ENCODE assay signal across 8 cellular contexts in the genomic region with DNA sequence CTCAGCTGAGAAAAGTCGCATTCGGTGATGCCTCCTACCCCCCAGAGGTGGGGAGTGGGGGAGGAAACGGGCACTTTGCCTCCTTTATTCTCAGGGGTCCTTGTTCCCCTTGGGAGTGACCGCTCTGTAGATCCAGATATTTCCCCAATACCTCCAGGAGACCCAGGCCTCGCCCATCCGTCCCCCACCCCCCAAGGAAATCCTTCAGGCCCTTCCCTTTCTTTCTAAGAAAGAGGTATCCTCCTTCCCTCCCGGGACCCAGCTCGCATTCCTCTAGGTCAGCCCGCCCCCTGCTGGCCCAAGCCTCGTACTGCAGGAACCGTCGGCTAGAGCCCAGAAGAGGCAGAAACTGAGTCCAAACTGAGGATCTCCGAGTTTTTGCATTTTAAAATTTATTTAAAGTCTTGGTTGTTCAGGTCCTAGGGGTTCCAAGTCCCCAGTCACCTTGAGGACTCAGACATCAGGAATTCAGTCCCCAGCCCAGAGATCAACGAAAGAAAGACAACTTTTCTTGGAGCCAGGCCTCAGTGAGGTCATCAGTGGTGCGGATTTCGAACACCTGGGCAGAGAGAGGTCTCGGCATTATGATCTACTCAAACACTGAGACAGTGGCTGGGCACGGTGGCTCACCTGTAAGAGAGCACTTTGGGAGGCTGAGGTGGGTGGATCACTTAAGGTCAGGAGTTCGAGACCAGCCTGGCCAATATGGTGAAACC. TPM values are rescaled to one million over a fixed set of nuclear protein-coding genes. Genes with fewer than 3 reads are reported as not detected.
DNase-seq lines count a peak whose midpoint lies in the region; ATAC-seq, FAIRE-seq and TF ChIP-seq lines count a peak whose summit lies in the region.

No MANE protein-coding gene starts in this region.

- TF ChIP-seq CTCF in A549 (IDR thresholded peaks at IDR 0.05) = peak; percentile 100
- TF ChIP-seq CTCF in GM13976 (IDR thresholded peaks at IDR 0.05; ENCODE audit: borderline replicate concordance, control extremely low read depth, extremely low read depth, insufficient read depth, missing control alignments) = peak; percentile 91
- peak; percentile 96 for TF ChIP-seq CTCF in chondrocyte (IDR thresholded peaks at IDR 0.05)
- peak; percentile 95 to 97 for TF ChIP-seq CTCF in left lung (IDR thresholded peaks at IDR 0.05)

- no peaks in the 10 kb centered on the region for H3K27me3 ChIP-seq in left lung

- DNase-seq in A549 (ENCODE audit: low read depth in 1 of 2, low spot score in 1 of 2) = peak; percentile 83 to 97
- DNase-seq in GM13976 (ENCODE audit: low spot score) = peak; percentile 78
- peak; percentile 96 for DNase-seq in NCI-H2227 treated with DMSO at 0.1 percent for 48 hours (lab: John Stamatoyannopoulos, UW)
- peak; percentile 95 for DNase-seq in activated CD4-positive, alpha-beta T cell treated with anti-CD3 and anti-CD28 coated beads, Interleukin-2, amount 10 ng/mL, durations not matched to agents 24 days and 14 days
- no peak for DNase-seq in chondrocyte (ENCODE audit: low spot score)
- DNase-seq in left lung = peak; percentile 78 to 96
- DNase-seq in stimulated activated CD4-positive, alpha-beta T cell treated with anti-CD3 and anti-CD28 coated beads, Interleukin-4, amount 100 ng/mL, for 4 hours = peak; percentile 74 to 81

- H3K4me3 Mint-ChIP-seq in activated CD4-positive, alpha-beta T cell treated with anti-CD3 and anti-CD28 coated beads, Interleukin-2, amount 10 ng/mL, durations not matched to agents 24 days and 14 days = no peak overlapping the region
- H3K4me3 Mint-ChIP-seq in chondrocyte (ENCODE audit: unreplicated experiment) = no peak overlapping the region

- H3K36me3 ChIP-seq in left lung = peaks cover 0 to 49% of the 10 kb centered on the region in 2 donors

- 29% methylated on average over 19 of the region's 19 CpGs for WGBS in A549 (ENCODE audit: missing lambda C conversion rate)

- CTCF ChIA-PET in A549 (lab: Yijun Ruan, JAX) = interaction anchor here (0.6 to 12.2 kb wide), 89 partner anchors 11 to 926 kb away, joined by 3 to 133 read pairs (median 5); a partner anchor contains a TSS

- in situ Hi-C loops in GM13976 (cut with MboI; ENCODE audit: low sequenced_read_pairs, unreplicated experiment) = no loop called here

- peak; percentile 100 for TF ChIP-seq RAD21 in A549 (conservative IDR thresholded peaks at IDR 0.05 in 1 of 2, IDR thresholded peaks at IDR 0.05 in 1 of 2)

- H3K27ac ChIP-seq in A549 (peak overlapping the region in 1 of 2 experiments; percentile 19; a peak in 2 of 6 replicates), left lung (no peak overlapping the region)

- peak overlapping the region; percentile 45 for H3K27ac Mint-ChIP-seq in activated CD4-positive, alpha-beta T cell treated with anti-CD3 and anti-CD28 coated beads, Interleukin-2, amount 10 ng/mL, durations not matched to agents 24 days and 14 days
- H3K27ac Mint-ChIP-seq in chondrocyte (ENCODE audit: unreplicated experiment) = no peak overlapping the region

- no peak for TF ChIP-seq EP300 in A549 (IDR thresholded peaks at IDR 0.05)

- no peaks in the 10 kb centered on the region for H3K27me3 Mint-ChIP-seq in activated CD4-positive, alpha-beta T cell treated with anti-CD3 and anti-CD28 coated beads, Interleukin-2, amount 10 ng/mL, durations not matched to agents 24 days and 14 days
- H3K27me3 Mint-ChIP-seq in chondrocyte (ENCODE audit: low read depth) = peaks cover 7% of the 10 kb centered on the region

- no peaks in the 10 kb centered on the region for H3K9me3 Mint-ChIP-seq in activated CD4-positive, alpha-beta T cell treated with anti-CD3 and anti-CD28 coated beads, Interleukin-2, amount 10 ng/mL, durations not matched to agents 24 days and 14 days
- H3K9me3 Mint-ChIP-seq in chondrocyte (ENCODE audit: low read depth) = no peaks in the 10 kb centered on the region

- peak; percentile 98 for FAIRE-seq in A549 (lab: Jason Lieb, UNC)

- H3K4me1 Mint-ChIP-seq in activated CD4-positive, alpha-beta T cell treated with anti-CD3 and anti-CD28 coated beads, Interleukin-2, amount 10 ng/mL, durations not matched to agents 24 days and 14 days = peaks cover 28% of the 10 kb centered on the region
- no peaks in the 10 kb centered on the region for H3K4me1 Mint-ChIP-seq in chondrocyte (ENCODE audit: low read depth)

- H3K4me2 ChIP-seq in A549 = no peak overlapping the region; the same call in 2 of the 3 replicates

- H3K9me3 ChIP-seq in A549 (no peaks in the 10 kb centered on the region), left lung (no peaks in the 10 kb centered on the region)

- H3K36me3 Mint-ChIP-seq in activated CD4-positive, alpha-beta T cell treated with anti-CD3 and anti-CD28 coated beads, Interleukin-2, amount 10 ng/mL, durations not matched to agents 24 days and 14 days (ENCODE audit: low read depth) = peaks cover 40% of the 10 kb centered on the region
- H3K36me3 Mint-ChIP-seq in chondrocyte (ENCODE audit: low read depth) = no peaks in the 10 kb centered on the region

- H3K4me3 ChIP-seq in A549 (no peak overlapping the region), left lung (no peak overlapping the region)

- intact Hi-C loops in activated CD4-positive, alpha-beta T cell treated with anti-CD3 and anti-CD28 coated beads, Interleukin-2, amount 10 ng/mL, durations not matched to agents 24 days and 14 days (cut with micrococcal nuclease) = loop anchor here (1.0 kb wide), 2 partner anchors 116 to 206 kb away; no protein-coding TSS in a partner anchor
- intact Hi-C loops in left lung (cut with DNase I) = loop anchor here in 1 of 2 donors (5.0 kb wide), 1 partner anchor 206 kb away; no protein-coding TSS in a partner anchor

- peak; percentile 74 to 83 for ATAC-seq in A549
- peak; percentile 98 for ATAC-seq in left lung
- no peak for ATAC-seq in GM21390 (IDR thresholded peaks at IDR 0.05; ENCODE audit: unreplicated experiment)

- H3K4me1 ChIP-seq in A549 (peaks cover 10% of the 10 kb centered on the region; the same call in 1 of the 3 replicates), left lung (peaks cover 0 to 65% of the 10 kb centered on the region in 2 donors)

- no peak for TF ChIP-seq POLR2A in A549 (IDR thresholded peaks at IDR 0.05; ENCODE audit: low read length)

- POLR2A ChIA-PET in A549 (lab: Yijun Ruan, JAX) = interaction anchor here (0.8 to 1.3 kb wide), 4 partner anchors 14 to 366 kb away, joined by 3 to 5 read pairs (median 4); a partner anchor contains a TSS

TF ChIP-seq in A549, 52 proteins besides CTCF, POLR2A, EP300 and RAD21 (continues in another document):
- TF ChIP-seq NFE2L2 (conservative IDR thresholded peaks at IDR 0.05; ENCODE audit: low read length) (no peak), ZNF302 (CRISPR knock-in tag; IDR thresholded peaks at IDR 0.05) (no peak), MAZ (IDR thresholded peaks at IDR 0.05; ENCODE audit: borderline replicate concordance, low read depth, low read length) (0 out of 2 replicates have a peak, but pooled peaks have one; percentile 43)

RNA-seq across cellular contexts. Expression of a gene that starts 7.5 kb away (rescaled TPM):
- polyA plus RNA-seq in A549 (2011; rRNA removed) (1.1 and 1.6 TPM in 2 replicates), A549 (2017; fragmentation: RNase III; extraction: RNeasy Plus Mini Kit Qiagen cat#74134 plus additional on column Dnase treatment) (7.9 to 9.1 TPM (median 8.7 TPM) in 3 replicates)
- polyA plus RNA-seq in A549 (2012; cell fraction: cytosol; rRNA removed) = 7.2 and 11.0 TPM in 2 replicates
- 12.3 and 15.7 TPM in 2 replicates for polyA plus RNA-seq in A549 (2012; cell fraction: nucleus; rRNA removed)
- polyA minus RNA-seq in A549 (2011; rRNA and poly(A)+ RNA removed) = 1.2 and 2.0 TPM in 2 replicates
- total RNA-seq in activated CD4-positive, alpha-beta T cell treated with anti-CD3 and anti-CD28 coated beads, Interleukin-2, amount 10 ng/mL, durations not matched to agents 24 days and 14 days = 5.0 and 5.2 TPM in 2 replicates
- total RNA-seq in chondrocyte (1.7 to 2.0 TPM (median 1.7 TPM) in 3 replicates), left lung (1 to 10 TPM; 1.0 to 2.3 TPM)

RNA-seq across cellular contexts. Expression of a gene that starts 7.7 kb away (rescaled TPM):
- 0.37 TPM in 1 of 2 replicates, not detected in the other for polyA plus RNA-seq in A549 (2011; rRNA removed)
- polyA plus RNA-seq in A549 (2012; cell fraction: cytosol; rRNA removed) = 0.08 and 0.12 TPM in 2 replicates
- not detected in 2 replicates for polyA plus RNA-seq in A549 (2012; cell fraction: nucleus; rRNA removed)
- polyA plus RNA-seq in A549 (2017; fragmentation: RNase III; extraction: RNeasy Plus Mini Kit Qiagen cat#74134 plus additional on column Dnase treatment) = 0.47 TPM in 1 of 3 replicates, not detected in the others
- polyA minus RNA-seq in A549 (2011; rRNA and poly(A)+ RNA removed) = not detected in 2 replicates
- total RNA-seq in activated CD4-positive, alpha-beta T cell treated with anti-CD3 and anti-CD28 coated beads, Interleukin-2, amount 10 ng/mL, durations not matched to agents 24 days and 14 days = 328 and 330 TPM in 2 replicates
- not detected in 3 replicates for total RNA-seq in chondrocyte
- total RNA-seq in left lung = 100 to 1,000 TPM in 1 of 2 donors, 10 to 100 TPM in 1; 53.8 to 136 TPM

RNA-seq across cellular contexts. Expression of a gene that starts 14.1 kb away (rescaled TPM):
- 82.1 and 101 TPM in 2 replicates for polyA plus RNA-seq in A549 (2011; rRNA removed)
- 180 and 241 TPM in 2 replicates for polyA plus RNA-seq in A549 (2012; cell fraction: cytosol; rRNA removed)
- polyA plus RNA-seq in A549 (2012; cell fraction: nucleus; rRNA removed) = 350 and 382 TPM in 2 replicates
- polyA plus RNA-seq in A549 (2017; fragmentation: RNase III; extraction: RNeasy Plus Mini Kit Qiagen cat#74134 plus additional on column Dnase treatment) = 113 to 118 TPM (median 116 TPM) in 3 replicates
- polyA minus RNA-seq in A549 (2011; rRNA and poly(A)+ RNA removed) = 102 and 120 TPM in 2 replicates
- 68.9 and 71.4 TPM in 2 replicates for total RNA-seq in activated CD4-positive, alpha-beta T cell treated with anti-CD3 and anti-CD28 coated beads, Interleukin-2, amount 10 ng/mL, durations not matched to agents 24 days and 14 days
- 77.3 to 82.9 TPM (median 81.1 TPM) in 3 replicates for total RNA-seq in chondrocyte
- total RNA-seq in left lung = 10 to 100 TPM; 74.1 to 77.0 TPM

RNA-seq across cellular contexts. Expression of a gene that starts 31.9 kb away (rescaled TPM):
- polyA plus RNA-seq in A549 (2011; rRNA removed) (not detected in 2 replicates), A549 (2017; fragmentation: RNase III; extraction: RNeasy Plus Mini Kit Qiagen cat#74134 plus additional on column Dnase treatment) (not detected in 3 replicates)
- polyA plus RNA-seq in A549 (2012; cell fraction: cytosol; rRNA removed) = not detected in 2 replicates
- not detected in 2 replicates for polyA plus RNA-seq in A549 (2012; cell fraction: nucleus; rRNA removed)
- polyA minus RNA-seq in A549 (2011; rRNA and poly(A)+ RNA removed) = not detected in 2 replicates
- total RNA-seq in activated CD4-positive, alpha-beta T cell treated with anti-CD3 and anti-CD28 coated beads, Interleukin-2, amount 10 ng/mL, durations not matched to agents 24 days and 14 days = not detected in 2 replicates
- total RNA-seq in chondrocyte (not detected in 3 replicates), left lung (not detected)

RNA-seq across cellular contexts. Expression of a gene that starts 60.0 kb away (rescaled TPM):
- polyA plus RNA-seq in A549 (2011; rRNA removed) (not detected in 2 replicates), A549 (2017; fragmentation: RNase III; extraction: RNeasy Plus Mini Kit Qiagen cat#74134 plus additional on column Dnase treatment) (not detected in 3 replicates)
- polyA plus RNA-seq in A549 (2012; cell fraction: cytosol; rRNA removed) = 0.12 TPM in 1 of 2 replicates, not detected in the other
- 0.14 TPM in 1 of 2 replicates, not detected in the other for polyA plus RNA-seq in A549 (2012; cell fraction: nucleus; rRNA removed)
- polyA minus RNA-seq in A549 (2011; rRNA and poly(A)+ RNA removed) = not detected in 2 replicates
- not detected in 2 replicates for total RNA-seq in activated CD4-positive, alpha-beta T cell treated with anti-CD3 and anti-CD28 coated beads, Interleukin-2, amount 10 ng/mL, durations not matched to agents 24 days and 14 days
- total RNA-seq in chondrocyte (not detected in 3 replicates), left lung (not detected)

Comparison
In these comparisons a context has a peak if more than half of its experiments do, and no peak if none do; other contexts are left out.
1. RNA of a gene that starts 7.7 kb away (total RNA-seq): 328 to 330 TPM in activated CD4-positive, alpha-beta T cell treated with anti-CD3 and anti-CD28 coated beads, Interleukin-2, amount 10 ng/mL, durations not matched to agents 24 days and 14 days and 53.8 to 136 TPM in left lung; not detected in chondrocyte; every median in the first group is over 10 times any median in the second.
2. Peak in every context shown above with its lines, with median percentiles within 50 percentile points of each other: CTCF ChIP-seq.